In genomic region chr7:22819476-22819875, GRCh38 we compare ENCODE assay signal across 1 cellular context.
A peak's percentile ranks its signal among the peaks of the same experiment; 100 is the strongest.
TF ChIP-seq lines count a peak whose summit lies in the region.

No MANE protein-coding gene starts in this region.

TF ChIP-seq in K562, 482 proteins besides CTCF, POLR2A, EP300 and RAD21:
- TF ChIP-seq FIP1L1 (IDR thresholded peaks at IDR 0.05; ENCODE audit: low read depth, low read length, poor library complexity, severe bottlenecking) (no peak), ETV6 (IDR thresholded peaks at IDR 0.05; ENCODE audit: borderline replicate concordance in 1 of 2, low read depth in 2 of 2, low read length in 1 of 2) (no peak), ETV6 (CRISPR knock-in tag; IDR thresholded peaks at IDR 0.05; ENCODE audit: borderline replicate concordance) (no peak), HMBOX1 (IDR thresholded peaks at IDR 0.05) (peak; percentile 44; the same call in 1 of the 2 replicates), SRF (CRISPR knock-in tag; IDR thresholded peaks at IDR 0.05) (no peak), ZNF766 (CRISPR knock-in tag; conservative IDR thresholded peaks at IDR 0.05) (no peak), CBFA2T3 (IDR thresholded peaks at IDR 0.05) (peak; percentile 26; the same call in 1 of the 2 replicates)
- TF ChIP-seq, protein P1, sequence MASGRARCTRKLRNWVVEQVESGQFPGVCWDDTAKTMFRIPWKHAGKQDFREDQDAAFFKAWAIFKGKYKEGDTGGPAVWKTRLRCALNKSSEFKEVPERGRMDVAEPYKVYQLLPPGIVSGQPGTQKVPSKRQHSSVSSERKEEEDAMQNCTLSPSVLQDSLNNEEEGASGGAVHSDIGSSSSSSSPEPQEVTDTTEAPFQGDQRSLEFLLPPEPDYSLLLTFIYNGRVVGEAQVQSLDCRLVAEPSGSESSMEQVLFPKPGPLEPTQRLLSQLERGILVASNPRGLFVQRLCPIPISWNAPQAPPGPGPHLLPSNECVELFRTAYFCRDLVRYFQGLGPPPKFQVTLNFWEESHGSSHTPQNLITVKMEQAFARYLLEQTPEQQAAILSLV (tag; IDR thresholded peaks at IDR 0.05) = no peak
- TF ChIP-seq, protein P2, sequence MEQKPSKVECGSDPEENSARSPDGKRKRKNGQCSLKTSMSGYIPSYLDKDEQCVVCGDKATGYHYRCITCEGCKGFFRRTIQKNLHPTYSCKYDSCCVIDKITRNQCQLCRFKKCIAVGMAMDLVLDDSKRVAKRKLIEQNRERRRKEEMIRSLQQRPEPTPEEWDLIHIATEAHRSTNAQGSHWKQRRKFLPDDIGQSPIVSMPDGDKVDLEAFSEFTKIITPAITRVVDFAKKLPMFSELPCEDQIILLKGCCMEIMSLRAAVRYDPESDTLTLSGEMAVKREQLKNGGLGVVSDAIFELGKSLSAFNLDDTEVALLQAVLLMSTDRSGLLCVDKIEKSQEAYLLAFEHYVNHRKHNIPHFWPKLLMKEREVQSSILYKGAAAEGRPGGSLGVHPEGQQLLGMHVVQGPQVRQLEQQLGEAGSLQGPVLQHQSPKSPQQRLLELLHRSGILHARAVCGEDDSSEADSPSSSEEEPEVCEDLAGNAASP (IDR thresholded peaks at IDR 0.05) = no peak
